In the genomic region with DNA sequence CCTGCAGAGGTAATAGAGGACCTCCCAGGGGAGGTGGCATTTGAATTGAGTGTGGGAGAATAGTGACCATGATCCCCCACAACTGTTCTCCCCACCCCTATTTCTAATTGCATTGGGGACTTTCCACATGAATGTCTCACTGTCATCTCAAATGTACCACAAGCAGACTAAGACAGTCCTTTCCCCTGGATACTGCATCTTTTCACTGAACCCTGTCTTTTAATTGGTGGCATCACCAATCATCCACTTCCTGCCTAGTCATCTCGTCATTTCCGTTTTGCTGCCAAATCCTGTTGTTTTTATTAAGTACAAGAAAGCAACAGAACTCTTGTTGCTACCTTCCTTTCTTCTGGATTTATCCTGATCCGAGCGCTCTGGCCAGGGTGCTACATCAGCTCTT, we compare ENCODE assay signal across 13 cellular contexts.
DNase-seq lines count a peak whose midpoint lies in the region; ATAC-seq and TF ChIP-seq lines count a peak whose summit lies in the region.
"Had no signal": no experiment of that assay in that cellular context is flagged by ENCODE, and none has a peak within 500 bp of the region (broad histone marks: within the 10 kb centered on the region; RNA-seq: fewer than 3 reads in every experiment).

No MANE protein-coding gene starts in this region.

- peak overlapping the region in 1 of 2 donors; percentile 36 for H3K4me3 Mint-ChIP-seq in activated T-cell treated with anti-CD3 and anti-CD28 coated beads, Interleukin-2, amount 50 U/mL, for 72 hours
- no peak overlapping the region for H3K4me3 Mint-ChIP-seq in central memory CD8-positive, alpha-beta T cell

- H3K9me3 ChIP-seq in spleen = no peaks in the 10 kb centered on the region
- H3K9me3 ChIP-seq in tibial artery = no peaks in the 10 kb centered on the region

- peaks cover 2 to 4% of the 10 kb centered on the region in 2 donors for H3K9me3 Mint-ChIP-seq in activated T-cell treated with anti-CD3 and anti-CD28 coated beads, Interleukin-2, amount 50 U/mL, for 72 hours
- H3K9me3 Mint-ChIP-seq in central memory CD8-positive, alpha-beta T cell = no peaks in the 10 kb centered on the region

- H3K27me3 ChIP-seq in spleen (replicated peaks in 1 of 7) (no peaks in the 10 kb centered on the region), tibial artery (no peaks in the 10 kb centered on the region)

- TF ChIP-seq CTCF in GM13977 (IDR thresholded peaks at IDR 0.05; ENCODE audit: extremely low read depth, insufficient read depth, missing control alignments) = no peak
- no peak for TF ChIP-seq CTCF in spleen (IDR thresholded peaks at IDR 0.05 in 8 of 11, conservative IDR thresholded peaks at IDR 0.05 in 3 of 11)
- TF ChIP-seq CTCF in tibial artery (IDR thresholded peaks at IDR 0.05) = no peak

- 65 to 83% (median 70%) methylated on average over 4 of the region's 4 CpGs for WGBS in spleen, 5 donors

- in situ Hi-C loops in GM13977 (cut with MboI; ENCODE audit: low pct_unique_long_range_greater_than_20kb, low sequenced_read_pairs, unreplicated experiment) = no loop called here

- peaks cover 0 to 78% (median 7%) of the 10 kb centered on the region in 6 donors for H3K36me3 ChIP-seq in spleen
- H3K36me3 ChIP-seq in tibial artery = peaks cover 0 to 13% (median 12%) of the 10 kb centered on the region in 3 donors

- no peak for TF ChIP-seq POLR2A in spleen (IDR thresholded peaks at IDR 0.05)

- peak overlapping the region in 7 of 8 donors; percentile 3 to 74 (median 25) for H3K27ac ChIP-seq in spleen
- peak overlapping the region in 1 of 2 donors; percentile 79 for H3K27ac ChIP-seq in tibial artery
- H3K27ac ChIP-seq: PC-9 had no signal

- no peaks in the 10 kb centered on the region for H3K36me3 Mint-ChIP-seq in activated T-cell treated with anti-CD3 and anti-CD28 coated beads, Interleukin-2, amount 50 U/mL, for 72 hours (ENCODE audit: insufficient read depth in 2 of 2)
- H3K36me3 Mint-ChIP-seq in central memory CD8-positive, alpha-beta T cell (ENCODE audit: insufficient read depth) = no peaks in the 10 kb centered on the region

- DNase-seq in activated T-cell treated with anti-CD3 and anti-CD28 coated beads, Interleukin-2, amount 50 U/mL, for 72 hours = no peak
- DNase-seq in activated T-cell treated with anti-CD3 and anti-CD28 coated beads, Interleukin-2, amount 50 U/mL, for 48 hours = no peak
- DNase-seq in GM13977 (ENCODE audit: low spot score) (peak; percentile 11), spleen (no peak), tibial artery (no peak), NCI-H2107 treated with DMSO at 0.1 percent for 48 hours (lab: John Stamatoyannopoulos, UW; ENCODE audit: unreplicated experiment) (no peak), NCI-H1417 treated with DMSO at 0.1 percent for 48 hours (lab: John Stamatoyannopoulos, UW) (no peak)
- no peak for DNase-seq in central memory CD8-positive, alpha-beta T cell (ENCODE audit: low spot score in 2 of 2)
- DNase-seq: hypothalamus, left cardiac atrium, NCI-H2029, NCI-H526, PC-9 had no signal

- peak overlapping the region; percentile 27 for H3K27ac Mint-ChIP-seq in activated T-cell treated with anti-CD3 and anti-CD28 coated beads, Interleukin-2, amount 50 U/mL, for 72 hours
- peak overlapping the region; percentile 4 for H3K27ac Mint-ChIP-seq in central memory CD8-positive, alpha-beta T cell (ENCODE audit: low read depth)

- peak; percentile 49 to 61 for ATAC-seq in activated T-cell treated with anti-CD3 and anti-CD28 coated beads, Interleukin-2, amount 50 U/mL, for 72 hours (replicated peaks in 1 of 2)
- peak; percentile 71 for ATAC-seq in central memory CD8-positive, alpha-beta T cell (replicated peaks; ENCODE audit: extremely low read depth, poor library complexity, severe bottlenecking)
- ATAC-seq: left cardiac atrium had no signal

- H3K4me1 ChIP-seq in spleen (peaks cover 0 to 40% (median 20%) of the 10 kb centered on the region in 6 donors), tibial artery (peaks cover 0 to 55% (median 30%) of the 10 kb centered on the region in 4 donors)

- peaks cover 38% of the 10 kb centered on the region for H3K4me1 Mint-ChIP-seq in activated T-cell treated with anti-CD3 and anti-CD28 coated beads, Interleukin-2, amount 50 U/mL, for 72 hours (ENCODE audit: low read depth)
- peaks cover 15% of the 10 kb centered on the region for H3K4me1 Mint-ChIP-seq in central memory CD8-positive, alpha-beta T cell

- intact Hi-C loops in spleen (cut with DNase I; ENCODE audit: low total_unique reads) (no loop called here), tibial artery (cut with DNase I; ENCODE audit: low total_unique reads) (no loop called here)

- no peaks in the 10 kb centered on the region for H3K27me3 Mint-ChIP-seq in activated T-cell treated with anti-CD3 and anti-CD28 coated beads, Interleukin-2, amount 50 U/mL, for 72 hours (ENCODE audit: low read depth)
- no peaks in the 10 kb centered on the region for H3K27me3 Mint-ChIP-seq in central memory CD8-positive, alpha-beta T cell

- H3K4me3 ChIP-seq in spleen = no peak overlapping the region
- H3K4me3 ChIP-seq in tibial artery = no peak overlapping the region
- H3K4me3 ChIP-seq: PC-9 had no signal
